11 cellular contexts compared by ENCODE assay signal in the genomic region with DNA sequence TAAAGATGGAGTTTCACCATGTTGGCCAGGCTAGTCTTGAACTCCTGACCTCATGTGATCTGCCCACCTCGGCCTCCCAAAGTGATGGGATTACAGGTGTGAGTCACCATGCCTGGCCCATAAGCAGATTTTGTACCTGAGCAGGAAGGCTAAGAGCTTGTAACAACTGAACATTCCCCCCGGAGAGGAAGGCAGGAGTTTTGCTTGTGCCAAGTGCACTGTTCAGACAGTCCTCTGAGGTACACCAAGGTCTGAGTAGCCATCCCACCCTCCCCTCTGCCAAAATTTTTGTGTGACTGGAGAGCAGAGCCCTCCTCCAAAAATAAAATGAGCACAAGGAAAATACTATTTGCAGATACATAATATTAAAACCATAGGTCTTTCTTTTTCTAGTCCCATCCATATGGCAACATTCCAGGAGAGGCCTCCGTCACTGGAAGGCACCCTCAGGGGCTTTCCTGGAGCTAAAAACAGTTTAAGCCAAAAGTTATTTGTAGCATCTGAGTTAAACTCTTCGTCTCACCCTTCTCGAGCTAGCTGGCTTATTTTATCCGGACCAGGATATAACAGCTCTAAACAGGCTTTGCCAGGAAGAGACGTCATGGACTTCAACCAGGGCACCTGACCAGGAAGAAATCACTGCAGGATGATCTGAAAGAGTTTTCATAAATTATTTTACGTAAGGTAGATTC. TPM values are rescaled to one million over a fixed set of nuclear protein-coding genes. Genes with fewer than 3 reads are reported as not detected.
A peak's percentile ranks its signal among the peaks of the same experiment; 100 is the strongest.
DNase-seq lines count a peak whose midpoint lies in the region; ATAC-seq lines count a peak whose summit lies in the region.
"Had no signal": no experiment of that assay in that cellular context is flagged by ENCODE, and none has a peak within 500 bp of the region (broad histone marks: within the 10 kb centered on the region; RNA-seq: fewer than 3 reads in every experiment).

No MANE protein-coding gene starts in this region.

- no peak overlapping the region for H4K8ac ChIP-seq in mesenchymal stem cell (ENCODE audit: low read length)

- H2BK12ac ChIP-seq in mesenchymal stem cell (ENCODE audit: low read length in 2 of 2): no peak overlapping the region

- WGBS in mesenchymal stem cell: 90% methylated on average over 8 of the region's 8 CpGs

- peaks cover 37 to 67% of the 10 kb centered on the region in 2 experiments for H3K36me3 ChIP-seq in mesenchymal stem cell (ENCODE audit: control insufficient read depth in 1 of 2, insufficient read depth in 2 of 2, low read depth in 1 of 2, low read length in 2 of 2)
- peaks cover 3 to 19% (median 9%) of the 10 kb centered on the region in 5 donors for H3K36me3 ChIP-seq in subcutaneous abdominal adipose tissue (ENCODE audit: control insufficient read depth in 5 of 5, insufficient read depth in 5 of 5, low read length in 5 of 5)
- H3K36me3 ChIP-seq in MG63: peaks cover 59% of the 10 kb centered on the region

- no peak for ATAC-seq in HG02885 (IDR thresholded peaks at IDR 0.05; ENCODE audit: poor library complexity, unreplicated experiment)
- ATAC-seq in activated CD4-positive, CD25-positive, alpha-beta regulatory T cell treated with anti-CD3 and anti-CD28 coated beads, Interleukin-2, amount 50 U/mL, for 24 hours: no peak

- no peak overlapping the region for H2AFZ ChIP-seq in mesenchymal stem cell (ENCODE audit: low read depth, low read length)

- H3K27ac ChIP-seq in mesenchymal stem cell (ENCODE audit: low read length, poor library complexity, severe bottlenecking): peak overlapping the region; percentile 36
- H3K27ac ChIP-seq in subcutaneous abdominal adipose tissue (ENCODE audit: low read depth, low read length): peak overlapping the region; percentile 78

- H3K9ac ChIP-seq in mesenchymal stem cell (ENCODE audit: low read length) (peak overlapping the region; percentile 37), subcutaneous abdominal adipose tissue (ENCODE audit: low read length in 5 of 5) (no peak overlapping the region)

- H2BK15ac ChIP-seq in mesenchymal stem cell (ENCODE audit: low read depth, poor library complexity, severe bottlenecking): no peak overlapping the region

- no peak overlapping the region for H3K4me2 ChIP-seq in mesenchymal stem cell (ENCODE audit: low read length, poor library complexity, severe bottlenecking)

- H2BK5ac ChIP-seq in mesenchymal stem cell (ENCODE audit: low read depth, low read length, poor library complexity, severe bottlenecking): no peak overlapping the region

- H2AK5ac ChIP-seq in mesenchymal stem cell (ENCODE audit: low read length, severe bottlenecking): peak overlapping the region; percentile 3

- DNase-seq in HPDE6-E6E7 (ENCODE audit: extremely low spot score): peak; percentile 54
- peak; percentile 44 for DNase-seq in dermis blood vessel endothelial cell
- peak; percentile 43 for DNase-seq in mesenchymal stem cell
- DNase-seq in MG63: no peak
- DNase-seq in NCI-H2081 (lab: John Stamatoyannopoulos, UW): no peak
- DNase-seq: central memory CD4-positive, alpha-beta T cell; head of caudate nucleus; nucleus accumbens had no signal

- H3K27me3 ChIP-seq in mesenchymal stem cell (ENCODE audit: control insufficient read depth in 1 of 2, insufficient read depth in 1 of 2, low read length in 2 of 2) (no peaks in the 10 kb centered on the region), subcutaneous abdominal adipose tissue (ENCODE audit: control insufficient read depth in 5 of 5, insufficient read depth in 4 of 5, low read length in 5 of 5) (no peaks in the 10 kb centered on the region), MG63 (no peaks in the 10 kb centered on the region)

- no peak overlapping the region for H2BK120ac ChIP-seq in mesenchymal stem cell (ENCODE audit: low read depth, low read length)

- H3K79me1 ChIP-seq in mesenchymal stem cell (replicated peaks; ENCODE audit: low read length, poor library complexity, severe bottlenecking): peaks cover 6% of the 10 kb centered on the region

- no peak overlapping the region for H3K4ac ChIP-seq in mesenchymal stem cell (ENCODE audit: low read depth in 1 of 2, low read length in 2 of 2)

- H3K14ac ChIP-seq in mesenchymal stem cell (ENCODE audit: low read length in 2 of 2): no peak overlapping the region

- peak overlapping the region in 1 of 2 experiments; percentile 18 for H3K18ac ChIP-seq in mesenchymal stem cell (ENCODE audit: low read depth in 1 of 2, low read length in 2 of 2)

- H3K9me3 ChIP-seq in mesenchymal stem cell (ENCODE audit: control insufficient read depth, low read length): no peaks in the 10 kb centered on the region
- no peaks in the 10 kb centered on the region for H3K9me3 ChIP-seq in subcutaneous abdominal adipose tissue (ENCODE audit: control insufficient read depth in 5 of 5, low read length in 5 of 5)
- H3K9me3 ChIP-seq in MG63: no peaks in the 10 kb centered on the region

- H3K4me3 ChIP-seq in mesenchymal stem cell (ENCODE audit: insufficient read depth in 1 of 2, low read depth in 1 of 2, low read length in 2 of 2) (no peak overlapping the region), subcutaneous abdominal adipose tissue (ENCODE audit: low read depth in 1 of 5, low read length in 5 of 5) (no peak overlapping the region), MG63 (no peak overlapping the region)

- peaks cover 41% of the 10 kb centered on the region for H3K4me1 ChIP-seq in mesenchymal stem cell (ENCODE audit: control insufficient read depth, insufficient read depth, low read depth, low read length)
- H3K4me1 ChIP-seq in subcutaneous abdominal adipose tissue (ENCODE audit: control insufficient read depth in 5 of 5, insufficient read depth in 5 of 5, low read length in 5 of 5): peaks cover 8 to 77% (median 30%) of the 10 kb centered on the region in 5 donors

- H4K91ac ChIP-seq in mesenchymal stem cell (ENCODE audit: low read length): no peak overlapping the region

- no peak overlapping the region for H3K23ac ChIP-seq in mesenchymal stem cell (ENCODE audit: low read length in 2 of 2)

RNA-seq across cellular contexts. Expression of a gene that starts 27.2 kb away (rescaled TPM):
- 159 and 248 TPM in 2 replicates for total RNA-seq in dermis blood vessel endothelial cell
- polyA plus RNA-seq in mesenchymal stem cell (2013, experiment 1 of 2): 247 TPM
- polyA plus RNA-seq in mesenchymal stem cell (2013, experiment 2 of 2): 249 TPM
- total RNA-seq in MG63 (2014; rRNA removed; shearing (Covaris generic); ENCODE audit: low replicate concordance): 198 and 218 TPM in 2 replicates

Comparison
In these comparisons a context has a peak if more than half of its experiments do, and no peak if none do; other contexts are left out.
1. DNase-seq: peak in HPDE6-E6E7 (single experiment), dermis blood vessel endothelial cell (single experiment) and mesenchymal stem cell (single experiment); none in MG63 (single experiment) and NCI-H2081 (0 of 2).